ENCODE assay signal across 2 cellular contexts in genomic region chr17:79108870-79109269, GRCh38.
A peak's percentile ranks its signal among the peaks of the same experiment; 100 is the strongest.
TF ChIP-seq lines count a peak whose summit lies in the region.

No MANE protein-coding gene starts in this region.

TF ChIP-seq in HepG2, 621 proteins besides CTCF, POLR2A, EP300 and RAD21:
- TF ChIP-seq, protein P1, sequence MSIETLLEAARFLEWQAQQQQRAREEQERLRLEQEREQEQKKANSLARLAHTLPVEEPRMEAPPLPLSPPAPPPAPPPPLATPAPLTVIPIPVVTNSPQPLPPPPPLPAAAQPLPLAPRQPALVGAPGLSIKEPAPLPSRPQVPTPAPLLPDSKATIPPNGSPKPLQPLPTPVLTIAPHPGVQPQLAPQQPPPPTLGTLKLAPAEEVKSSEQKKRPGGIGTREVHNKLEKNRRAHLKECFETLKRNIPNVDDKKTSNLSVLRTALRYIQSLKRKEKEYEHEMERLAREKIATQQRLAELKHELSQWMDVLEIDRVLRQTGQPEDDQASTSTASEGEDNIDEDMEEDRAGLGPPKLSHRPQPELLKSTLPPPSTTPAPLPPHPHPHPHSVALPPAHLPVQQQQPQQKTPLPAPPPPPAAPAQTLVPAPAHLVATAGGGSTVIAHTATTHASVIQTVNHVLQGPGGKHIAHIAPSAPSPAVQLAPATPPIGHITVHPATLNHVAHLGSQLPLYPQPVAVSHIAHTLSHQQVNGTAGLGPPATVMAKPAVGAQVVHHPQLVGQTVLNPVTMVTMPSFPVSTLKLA (IDR thresholded peaks at IDR 0.05) = peak; percentile 87
- TF ChIP-seq ZNF615 (CRISPR knock-in tag; IDR thresholded peaks at IDR 0.05; ENCODE audit: borderline replicate concordance) = no peak
- no peak for TF ChIP-seq ZNF674 (CRISPR knock-in tag; IDR thresholded peaks at IDR 0.05; ENCODE audit: low read depth)
- no peak for TF ChIP-seq ZNF646 (CRISPR knock-in tag; IDR thresholded peaks at IDR 0.05)
TF ChIP-seq in HepG2: peak in this region for 1.

TF ChIP-seq in K562, 482 proteins besides CTCF, POLR2A, EP300 and RAD21:
- TF ChIP-seq CTBP1 (IDR thresholded peaks at IDR 0.05; ENCODE audit: borderline replicate concordance) (no peak), NRF1 (conservative IDR thresholded peaks at IDR 0.05 in 1 of 2, IDR thresholded peaks at IDR 0.05 in 1 of 2) (peak; percentile 45 to 65; a peak in 3 of 4 replicates), RFX5 (IDR thresholded peaks at IDR 0.05; ENCODE audit: low read depth, low read length) (no peak), GTF2A2 (tag; IDR thresholded peaks at IDR 0.05) (no peak), ZNF224 (CRISPR knock-in tag; IDR thresholded peaks at IDR 0.05) (no peak), ATF7 (IDR thresholded peaks at IDR 0.05) (no peak), ZNF133 (CRISPR knock-in tag; IDR thresholded peaks at IDR 0.05) (no peak), E2F6 (IDR thresholded peaks at IDR 0.05; ENCODE audit: borderline replicate concordance in 1 of 2, extremely low read depth in 1 of 2, insufficient read depth in 1 of 2, insufficient read length in 1 of 2, low read depth in 1 of 2, low read length in 1 of 2, poor library complexity in 1 of 2, severe bottlenecking in 1 of 2) (peak in 1 of 2 experiments; percentile 32)
- TF ChIP-seq, protein P2, sequence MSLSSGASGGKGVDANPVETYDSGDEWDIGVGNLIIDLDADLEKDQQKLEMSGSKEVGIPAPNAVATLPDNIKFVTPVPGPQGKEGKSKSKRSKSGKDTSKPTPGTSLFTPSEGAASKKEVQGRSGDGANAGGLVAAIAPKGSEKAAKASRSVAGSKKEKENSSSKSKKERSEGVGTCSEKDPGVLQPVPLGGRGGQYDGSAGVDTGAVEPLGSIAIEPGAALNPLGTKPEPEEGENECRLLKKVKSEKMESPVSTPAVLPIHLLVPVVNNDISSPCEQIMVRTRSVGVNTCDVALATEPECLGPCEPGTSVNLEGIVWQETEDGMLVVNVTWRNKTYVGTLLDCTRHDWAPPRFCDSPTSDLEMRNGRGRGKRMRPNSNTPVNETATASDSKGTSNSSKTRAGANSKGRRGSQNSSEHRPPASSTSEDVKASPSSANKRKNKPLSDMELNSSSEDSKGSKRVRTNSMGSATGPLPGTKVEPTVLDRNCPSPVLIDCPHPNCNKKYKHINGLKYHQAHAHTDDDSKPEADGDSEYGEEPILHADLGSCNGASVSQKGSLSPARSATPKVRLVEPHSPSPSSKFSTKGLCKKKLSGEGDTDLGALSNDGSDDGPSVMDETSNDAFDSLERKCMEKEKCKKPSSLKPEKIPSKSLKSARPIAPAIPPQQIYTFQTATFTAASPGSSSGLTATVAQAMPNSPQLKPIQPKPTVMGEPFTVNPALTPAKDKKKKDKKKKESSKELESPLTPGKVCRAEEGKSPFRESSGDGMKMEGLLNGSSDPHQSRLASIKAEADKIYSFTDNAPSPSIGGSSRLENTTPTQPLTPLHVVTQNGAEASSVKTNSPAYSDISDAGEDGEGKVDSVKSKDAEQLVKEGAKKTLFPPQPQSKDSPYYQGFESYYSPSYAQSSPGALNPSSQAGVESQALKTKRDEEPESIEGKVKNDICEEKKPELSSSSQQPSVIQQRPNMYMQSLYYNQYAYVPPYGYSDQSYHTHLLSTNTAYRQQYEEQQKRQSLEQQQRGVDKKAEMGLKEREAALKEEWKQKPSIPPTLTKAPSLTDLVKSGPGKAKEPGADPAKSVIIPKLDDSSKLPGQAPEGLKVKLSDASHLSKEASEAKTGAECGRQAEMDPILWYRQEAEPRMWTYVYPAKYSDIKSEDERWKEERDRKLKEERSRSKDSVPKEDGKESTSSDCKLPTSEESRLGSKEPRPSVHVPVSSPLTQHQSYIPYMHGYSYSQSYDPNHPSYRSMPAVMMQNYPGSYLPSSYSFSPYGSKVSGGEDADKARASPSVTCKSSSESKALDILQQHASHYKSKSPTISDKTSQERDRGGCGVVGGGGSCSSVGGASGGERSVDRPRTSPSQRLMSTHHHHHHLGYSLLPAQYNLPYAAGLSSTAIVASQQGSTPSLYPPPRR (CRISPR knock-in tag; IDR thresholded peaks at IDR 0.05; ENCODE audit: borderline replicate concordance) = no peak
- TF ChIP-seq, protein P3, sequence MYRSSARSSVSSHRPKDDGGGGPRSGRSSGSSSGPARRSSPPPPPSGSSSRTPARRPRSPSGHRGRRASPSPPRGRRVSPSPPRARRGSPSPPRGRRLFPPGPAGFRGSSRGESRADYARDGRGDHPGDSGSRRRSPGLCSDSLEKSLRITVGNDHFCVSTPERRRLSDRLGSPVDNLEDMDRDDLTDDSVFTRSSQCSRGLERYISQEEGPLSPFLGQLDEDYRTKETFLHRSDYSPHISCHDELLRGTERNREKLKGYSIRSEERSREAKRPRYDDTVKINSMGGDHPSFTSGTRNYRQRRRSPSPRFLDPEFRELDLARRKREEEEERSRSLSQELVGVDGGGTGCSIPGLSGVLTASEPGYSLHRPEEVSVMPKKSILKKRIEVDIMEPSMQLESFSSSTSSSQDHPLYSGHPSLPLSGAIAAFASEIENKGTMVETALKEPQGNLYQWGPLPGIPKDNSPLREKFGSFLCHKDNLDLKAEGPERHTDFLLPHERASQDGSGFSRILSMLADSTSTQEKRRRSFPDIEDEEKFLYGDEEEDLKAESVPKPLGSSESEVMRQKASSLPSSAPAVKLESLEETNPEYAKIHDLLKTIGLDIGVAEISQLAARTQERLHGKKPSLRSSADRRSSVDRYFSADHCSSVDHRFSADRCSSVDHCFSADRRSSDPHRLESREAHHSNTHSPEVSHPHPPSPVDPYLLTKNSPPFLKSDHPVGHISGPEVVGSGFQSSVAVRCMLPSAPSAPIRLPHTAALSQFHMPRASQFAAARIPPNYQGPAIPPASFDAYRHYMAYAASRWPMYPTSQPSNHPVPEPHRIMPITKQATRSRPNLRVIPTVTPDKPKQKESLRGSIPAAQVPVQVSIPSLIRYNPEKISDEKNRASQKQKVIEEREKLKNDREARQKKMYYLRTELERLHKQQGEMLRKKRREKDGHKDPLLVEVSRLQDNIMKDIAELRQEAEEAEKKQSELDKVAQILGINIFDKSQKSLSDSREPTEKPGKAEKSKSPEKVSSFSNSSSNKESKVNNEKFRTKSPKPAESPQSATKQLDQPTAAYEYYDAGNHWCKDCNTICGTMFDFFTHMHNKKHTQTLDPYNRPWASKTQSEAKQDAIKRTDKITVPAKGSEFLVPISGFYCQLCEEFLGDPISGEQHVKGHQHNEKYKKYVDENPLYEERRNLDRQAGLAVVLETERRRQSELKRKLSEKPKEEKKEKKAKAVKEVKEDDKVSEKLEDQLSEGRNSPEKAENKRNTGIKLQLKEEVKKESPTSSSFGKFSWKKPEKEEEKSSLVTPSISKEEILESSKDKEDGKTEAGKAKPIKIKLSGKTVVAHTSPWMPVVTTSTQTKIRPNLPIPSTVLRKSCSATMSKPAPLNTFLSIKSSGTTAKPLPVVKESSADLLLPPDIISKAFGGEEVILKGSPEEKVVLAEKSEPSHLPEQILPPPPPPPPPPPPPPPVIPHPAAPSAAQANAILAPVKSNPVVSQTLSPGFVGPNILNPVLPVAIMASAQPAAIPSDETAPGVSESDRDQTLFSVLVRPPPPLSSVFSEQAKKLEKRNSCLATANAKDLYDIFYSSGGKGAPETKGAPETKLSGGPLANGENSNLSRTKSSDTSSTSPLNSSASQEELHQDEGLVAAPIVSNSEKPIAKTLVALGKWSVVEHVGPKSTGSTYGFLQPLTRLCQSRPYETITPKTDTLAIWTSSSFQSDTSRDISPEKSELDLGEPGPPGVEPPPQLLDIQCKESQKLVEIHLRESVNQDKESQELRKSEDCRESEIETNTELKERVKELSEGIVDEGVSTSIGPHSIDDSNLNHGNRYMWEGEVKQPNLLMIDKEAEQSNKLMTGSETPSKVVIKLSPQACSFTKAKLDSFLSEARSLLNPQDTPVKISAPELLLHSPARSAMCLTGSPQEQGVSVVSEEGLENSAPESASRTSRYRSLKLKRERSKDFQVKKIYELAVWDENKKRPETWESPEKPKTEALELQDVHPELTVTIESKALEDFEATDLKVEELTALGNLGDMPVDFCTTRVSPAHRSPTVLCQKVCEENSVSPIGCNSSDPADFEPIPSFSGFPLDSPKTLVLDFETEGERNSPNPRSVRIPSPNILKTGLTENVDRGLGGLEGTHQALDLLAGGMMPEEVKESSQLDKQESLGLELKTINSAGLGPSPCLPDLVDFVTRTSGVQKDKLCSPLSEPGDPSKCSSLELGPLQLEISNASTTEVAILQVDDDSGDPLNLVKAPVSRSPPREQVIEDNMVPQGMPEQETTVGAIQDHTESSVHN (IDR thresholded peaks at IDR 0.05; ENCODE audit: borderline replicate concordance in 1 of 2, low read depth in 1 of 2) = no peak
